8 cellular contexts compared by ENCODE assay signal in genomic region chr4:76214269-76214628, GRCh38. TPM values are rescaled to one million over a fixed set of nuclear protein-coding genes. Genes with fewer than 3 reads are reported as not detected.
DNase-seq lines count a peak whose midpoint lies in the region; ATAC-seq and TF ChIP-seq lines count a peak whose summit lies in the region.

No MANE protein-coding gene starts in this region.

- no peaks in the 10 kb centered on the region for H3K27me3 Mint-ChIP-seq in activated CD4-positive, alpha-beta T cell treated with anti-CD3 and anti-CD28 coated beads for 36 hours
- peaks cover 0 to 4% of the 10 kb centered on the region in 2 donors for H3K27me3 Mint-ChIP-seq in natural killer cell treated with Interleukin-12 subunit alpha and Interleukin-12 subunit beta and Interleukin-15 and Interleukin-18, amount 100 ng/mL, for 72 hours

- no peak for TF ChIP-seq CTCF in KMS-11 (conservative IDR thresholded peaks at IDR 0.05; ENCODE audit: low read depth, low read length)

- peak overlapping the region; percentile 74 for H3K4me2 ChIP-seq in KMS-11

- no peak for DNase-seq in activated CD4-positive, alpha-beta T cell treated with anti-CD3 and anti-CD28 coated beads for 36 hours
- DNase-seq in activated CD4-positive, alpha-beta T cell treated with anti-CD3 and anti-CD28 coated beads, Interleukin-2, amount 50 U/mL, for 4 hours: no peak
- DNase-seq in natural killer cell treated with Interleukin-12 subunit alpha and Interleukin-12 subunit beta and Interleukin-15 and Interleukin-18, amount 100 ng/mL, for 72 hours (ENCODE audit: low spot score): no peak
- no peak for DNase-seq in AML-193 (lab: John Stamatoyannopoulos, UW)

- CTCF ChIA-PET in activated CD4-positive, alpha-beta T cell treated with anti-CD3 and anti-CD28 coated beads for 36 hours (lab: Charles Lee): interaction anchor here (1.1 kb wide), 1 partner anchor 14 kb away, joined by 3 read pairs; no protein-coding TSS in a partner anchor

- peaks cover 28% of the 10 kb centered on the region for H3K4me1 Mint-ChIP-seq in activated CD4-positive, alpha-beta T cell treated with anti-CD3 and anti-CD28 coated beads for 36 hours
- H3K4me1 Mint-ChIP-seq in natural killer cell treated with Interleukin-12 subunit alpha and Interleukin-12 subunit beta and Interleukin-15 and Interleukin-18, amount 100 ng/mL, for 72 hours (ENCODE audit: low read depth in 2 of 2): peaks cover 24 to 31% of the 10 kb centered on the region in 2 donors

- no peak overlapping the region for H3K4me3 ChIP-seq in KMS-11 (IDR thresholded peaks at IDR 0.05; ENCODE audit: insufficient read depth, low read depth, low read length)

- peaks cover 50% of the 10 kb centered on the region for H3K79me2 ChIP-seq in KMS-11 (ENCODE audit: insufficient read depth, low read depth)

- H3K27ac ChIP-seq in KMS-11 (peak overlapping the region; percentile 84), cingulate gyrus (ENCODE audit: low read depth, low read length) (peak overlapping the region; percentile 93)

- no peaks in the 10 kb centered on the region for H4K20me1 ChIP-seq in KMS-11 (ENCODE audit: insufficient read depth)

- intact Hi-C loops in activated CD4-positive, alpha-beta T cell treated with anti-CD3 and anti-CD28 coated beads for 36 hours (cut with DNase I, micrococcal nuclease): loop anchor here (1.0 to 10.0 kb wide), 6 partner anchors 16 to 941 kb away; partner anchors contain the start of genes CCNG2 (in 1 of the 2), CCNI (in 1 of the 2), NUP54 (in 1 of the 2) and STBD1 (in 1 of the 2)

- ATAC-seq in activated CD4-positive, alpha-beta T cell treated with anti-CD3 and anti-CD28 coated beads for 36 hours: peak; percentile 27
- ATAC-seq in natural killer cell treated with Interleukin-12 subunit alpha and Interleukin-12 subunit beta and Interleukin-15 and Interleukin-18, amount 100 ng/mL, for 72 hours: no peak
- ATAC-seq in GM18511 (IDR thresholded peaks at IDR 0.05; ENCODE audit: unreplicated experiment) (no peak), GM21576 (IDR thresholded peaks at IDR 0.05; ENCODE audit: unreplicated experiment) (no peak)

- H3K36me3 ChIP-seq in KMS-11 (ENCODE audit: insufficient read depth): no peaks in the 10 kb centered on the region

- H3K27me3 ChIP-seq in KMS-11 (ENCODE audit: insufficient read depth, low read depth): no peaks in the 10 kb centered on the region

- no peaks in the 10 kb centered on the region for H3K36me3 Mint-ChIP-seq in activated CD4-positive, alpha-beta T cell treated with anti-CD3 and anti-CD28 coated beads for 36 hours (ENCODE audit: low read depth)
- no peaks in the 10 kb centered on the region for H3K36me3 Mint-ChIP-seq in natural killer cell treated with Interleukin-12 subunit alpha and Interleukin-12 subunit beta and Interleukin-15 and Interleukin-18, amount 100 ng/mL, for 72 hours

- H2AFZ ChIP-seq in KMS-11 (ENCODE audit: low read depth): peak overlapping the region; percentile 40

- H3K9me3 Mint-ChIP-seq in activated CD4-positive, alpha-beta T cell treated with anti-CD3 and anti-CD28 coated beads for 36 hours (ENCODE audit: low read depth): no peaks in the 10 kb centered on the region
- no peaks in the 10 kb centered on the region for H3K9me3 Mint-ChIP-seq in natural killer cell treated with Interleukin-12 subunit alpha and Interleukin-12 subunit beta and Interleukin-15 and Interleukin-18, amount 100 ng/mL, for 72 hours

- peak overlapping the region; percentile 78 for H3K27ac Mint-ChIP-seq in activated CD4-positive, alpha-beta T cell treated with anti-CD3 and anti-CD28 coated beads for 36 hours
- H3K27ac Mint-ChIP-seq in natural killer cell treated with Interleukin-12 subunit alpha and Interleukin-12 subunit beta and Interleukin-15 and Interleukin-18, amount 100 ng/mL, for 72 hours: peak overlapping the region; percentile 61 to 78

- H3K4me1 ChIP-seq in KMS-11 (ENCODE audit: low read depth, poor library complexity, severe bottlenecking): peaks cover 83% of the 10 kb centered on the region

- peak overlapping the region; percentile 75 for H3K4me3 Mint-ChIP-seq in activated CD4-positive, alpha-beta T cell treated with anti-CD3 and anti-CD28 coated beads for 36 hours
- H3K4me3 Mint-ChIP-seq in natural killer cell treated with Interleukin-12 subunit alpha and Interleukin-12 subunit beta and Interleukin-15 and Interleukin-18, amount 100 ng/mL, for 72 hours: peak overlapping the region; percentile 95

- POLR2A ChIA-PET in activated CD4-positive, alpha-beta T cell treated with anti-CD3 and anti-CD28 coated beads for 36 hours (lab: Charles Lee): no interaction called here

- peak overlapping the region; percentile 80 for H3K9ac ChIP-seq in KMS-11

RNA-seq across cellular contexts. Expression of gene SCARB2, which starts 0.6 kb away (rescaled TPM):
- total RNA-seq in activated CD4-positive, alpha-beta T cell treated with anti-CD3 and anti-CD28 coated beads for 36 hours: 1 to 10 TPM; 3.3 to 4.6 TPM
- 10 to 100 TPM in 1 of 2 donors, 1 to 10 TPM in 1; 9.9 to 13.9 TPM for total RNA-seq in natural killer cell treated with Interleukin-12 subunit alpha and Interleukin-12 subunit beta and Interleukin-15 and Interleukin-18, amount 100 ng/mL, for 72 hours

RNA-seq across cellular contexts. Expression of gene FAM47E, which starts 37.3 kb away (rescaled TPM):
- not detected for total RNA-seq in activated CD4-positive, alpha-beta T cell treated with anti-CD3 and anti-CD28 coated beads for 36 hours
- total RNA-seq in natural killer cell treated with Interleukin-12 subunit alpha and Interleukin-12 subunit beta and Interleukin-15 and Interleukin-18, amount 100 ng/mL, for 72 hours: not detected
